Comparison of ENCODE assay signal across 11 cellular contexts in genomic region chr15:33985287-33985686, GRCh38. TPM values are rescaled to one million over a fixed set of nuclear protein-coding genes. Genes with fewer than 3 reads are reported as not detected.
DNase-seq lines count a peak whose midpoint lies in the region; ATAC-seq and TF ChIP-seq lines count a peak whose summit lies in the region.
"Had no signal": no experiment of that assay in that cellular context is flagged by ENCODE, and none has a peak within 500 bp of the region (broad histone marks: within the 10 kb centered on the region; RNA-seq: fewer than 3 reads in every experiment).

No MANE protein-coding gene starts in this region.

- intact Hi-C loops in testis (cut with DNase I; ENCODE audit: low total_unique reads) = no loop called here
- intact Hi-C loops in CD4-positive, alpha-beta T cell (cut with DNase I, micrococcal nuclease) = no loop called here

- H3K9me3 ChIP-seq in testis = no peaks in the 10 kb centered on the region
- no peaks in the 10 kb centered on the region for H3K9me3 ChIP-seq in CD4-positive, alpha-beta T cell (ENCODE audit: control insufficient read depth, low read length)

- H3K27ac ChIP-seq in testis = peak overlapping the region in 1 of 2 donors; percentile 73
- H3K27ac ChIP-seq in CD4-positive, alpha-beta T cell (ENCODE audit: low read depth, low read length) = no peak overlapping the region

- no peaks in the 10 kb centered on the region for H3K27me3 ChIP-seq in testis
- H3K27me3 ChIP-seq in CD4-positive, alpha-beta T cell (ENCODE audit: control insufficient read depth, insufficient read depth, low read length) = no peaks in the 10 kb centered on the region

- H3K27ac Mint-ChIP-seq in endothelial cell (ENCODE audit: unreplicated experiment) (peak overlapping the region; percentile 48), neural crest cell (ENCODE audit: unreplicated experiment) (peak overlapping the region; percentile 76)
- no peak overlapping the region for H3K27ac Mint-ChIP-seq in CD4-positive, alpha-beta T cell
- H3K27ac Mint-ChIP-seq: stimulated activated naive CD8-positive, alpha-beta T cell treated with anti-CD3 and anti-CD28 coated beads, Interleukin-15, Interleukin-2, amounts not matched to agents 100 ng/mL and 50 ng/mL, for 24 hours had no signal

- H3K36me3 Mint-ChIP-seq in endothelial cell (ENCODE audit: low read depth, unreplicated experiment) (no peaks in the 10 kb centered on the region), neural crest cell (ENCODE audit: low read depth) (no peaks in the 10 kb centered on the region)
- H3K36me3 Mint-ChIP-seq in CD4-positive, alpha-beta T cell (ENCODE audit: low read depth) = no peaks in the 10 kb centered on the region

- no peak overlapping the region for H3K4me3 ChIP-seq in NB4 (ENCODE audit: low read depth, low read length)
- H3K4me3 ChIP-seq in testis = no peak overlapping the region

- TF ChIP-seq CTCF in NB4 (IDR thresholded peaks at IDR 0.05; ENCODE audit: low read depth, low read length) = no peak
- no peak for TF ChIP-seq CTCF in endothelial cell (IDR thresholded peaks at IDR 0.05; ENCODE audit: unreplicated experiment)
- no peak for TF ChIP-seq CTCF in neural crest cell (conservative IDR thresholded peaks at IDR 0.05)
- TF ChIP-seq CTCF in testis (IDR thresholded peaks at IDR 0.05) = no peak
- no peak for TF ChIP-seq CTCF in CD4-positive, alpha-beta T cell (IDR thresholded peaks at IDR 0.05)

- 38 to 41% methylated on average over 1 of the region's 1 CpG for WGBS in testis, 2 donors

- H3K4me1 ChIP-seq in testis = peaks cover 14% of the 10 kb centered on the region

- H3K27me3 Mint-ChIP-seq in endothelial cell (ENCODE audit: unreplicated experiment) = peaks cover 2% of the 10 kb centered on the region
- no peaks in the 10 kb centered on the region for H3K27me3 Mint-ChIP-seq in neural crest cell (ENCODE audit: low read depth)
- no peaks in the 10 kb centered on the region for H3K27me3 Mint-ChIP-seq in CD4-positive, alpha-beta T cell
- H3K27me3 Mint-ChIP-seq: stimulated activated naive CD8-positive, alpha-beta T cell treated with anti-CD3 and anti-CD28 coated beads, Interleukin-15, Interleukin-2, amounts not matched to agents 100 ng/mL and 50 ng/mL, for 24 hours had no signal

- no peak for ATAC-seq in GM18502 (IDR thresholded peaks at IDR 0.05; ENCODE audit: poor library complexity, unreplicated experiment)
- no peak for ATAC-seq in CD4-positive, alpha-beta T cell (ENCODE audit: poor library complexity)

- H3K9me3 Mint-ChIP-seq in endothelial cell (ENCODE audit: unreplicated experiment) = no peaks in the 10 kb centered on the region
- H3K9me3 Mint-ChIP-seq in neural crest cell = no peaks in the 10 kb centered on the region
- H3K9me3 Mint-ChIP-seq in CD4-positive, alpha-beta T cell = no peaks in the 10 kb centered on the region
- H3K9me3 Mint-ChIP-seq: stimulated activated naive CD8-positive, alpha-beta T cell treated with anti-CD3 and anti-CD28 coated beads, Interleukin-15, Interleukin-2, amounts not matched to agents 100 ng/mL and 50 ng/mL, for 24 hours had no signal

- no peak for TF ChIP-seq POLR2A in NB4 (IDR thresholded peaks at IDR 0.05; ENCODE audit: extremely low read depth, insufficient read length)
- no peak for TF ChIP-seq POLR2A in testis (IDR thresholded peaks at IDR 0.05)

- H3K4me3 Mint-ChIP-seq in endothelial cell (ENCODE audit: unreplicated experiment) = no peak overlapping the region
- no peak overlapping the region for H3K4me3 Mint-ChIP-seq in neural crest cell
- no peak overlapping the region for H3K4me3 Mint-ChIP-seq in CD4-positive, alpha-beta T cell
- H3K4me3 Mint-ChIP-seq: stimulated activated naive CD8-positive, alpha-beta T cell treated with anti-CD3 and anti-CD28 coated beads, Interleukin-15, Interleukin-2, amounts not matched to agents 100 ng/mL and 50 ng/mL, for 24 hours had no signal

- CTCF ChIA-PET in CD4-positive, alpha-beta T cell (lab: Charles Lee) = no interaction called here

- peaks cover 16% of the 10 kb centered on the region for H3K4me1 Mint-ChIP-seq in endothelial cell (ENCODE audit: unreplicated experiment)
- peaks cover 44% of the 10 kb centered on the region for H3K4me1 Mint-ChIP-seq in neural crest cell
- H3K4me1 Mint-ChIP-seq in CD4-positive, alpha-beta T cell (ENCODE audit: low read depth) = peaks cover 3% of the 10 kb centered on the region

- DNase-seq in AG20443 (ENCODE audit: low spot score) = peak; percentile 82
- peak; percentile 16 for DNase-seq in NB4 (ENCODE audit: low read depth)
- no peak for DNase-seq in endothelial cell (ENCODE audit: low spot score)
- DNase-seq in neural crest cell (ENCODE audit: low read depth, low spot score) = no peak
- DNase-seq in testis = no peak
- no peak for DNase-seq in CD4-positive, alpha-beta T cell
- no peak for DNase-seq in stimulated activated CD4-positive, alpha-beta T cell treated with anti-CD3 and anti-CD28 coated beads, Interleukin-4, amount 100 ng/mL, for 4 hours
- DNase-seq: NCI-H774 had no signal

- POLR2A ChIA-PET in CD4-positive, alpha-beta T cell (lab: Charles Lee) = no interaction called here

- H3K36me3 ChIP-seq in testis (ENCODE audit: low read depth, missing control alignments) = no peaks in the 10 kb centered on the region

RNA-seq across cellular contexts. Expression of gene CHRM5, which starts 17.0 kb away (rescaled TPM):
- not detected for total RNA-seq in endothelial cell (ENCODE audit: unreplicated experiment)
- not detected in 2 replicates for total RNA-seq in neural crest cell
- total RNA-seq in testis = under 1 TPM; 0.81 to 0.94 TPM
- polyA plus RNA-seq in testis (ENCODE audit: insufficient read depth, low read depth, low replicate concordance) = 1.3 TPM
- not detected for total RNA-seq in CD4-positive, alpha-beta T cell
- total RNA-seq: T-helper 1 cell treated with Interleukin-12 subunit alpha and Interleukin-12 subunit beta and Interleukin-4 antibody, amounts not matched to agents 30 ng/mL and 1 ng/mL, for 36 hours had no signal

RNA-seq across cellular contexts. Expression of gene AVEN, which starts 53.7 kb away (rescaled TPM):
- 14.8 TPM for total RNA-seq in endothelial cell (ENCODE audit: unreplicated experiment)
- 15.0 and 15.4 TPM in 2 replicates for total RNA-seq in neural crest cell
- 10 to 100 TPM; 25.4 to 35.1 TPM for total RNA-seq in testis
- 23.4 TPM for polyA plus RNA-seq in testis (ENCODE audit: insufficient read depth, low read depth, low replicate concordance)
- 1 to 10 TPM; 4.5 to 4.9 TPM for total RNA-seq in CD4-positive, alpha-beta T cell

Comparison
In these comparisons a context has a peak if more than half of its experiments do, and no peak if none do; other contexts are left out.
1. DNase-seq: peak in AG20443 (single experiment) and NB4 (single experiment); none in endothelial cell (single experiment), neural crest cell (single experiment), testis (single experiment), CD4-positive, alpha-beta T cell (0 of 10) and stimulated activated CD4-positive, alpha-beta T cell treated with anti-CD3 and anti-CD28 coated beads, Interleukin-4, amount 100 ng/mL, for 4 hours (0 of 2).